In genomic region chr19:38877781-38878574, GRCh38 we compare ENCODE assay signal across 8 cellular contexts. TPM values are rescaled to one million over a fixed set of nuclear protein-coding genes. Genes with fewer than 3 reads are reported as not detected.
DNase-seq lines count a peak whose midpoint lies in the region; ATAC-seq, FAIRE-seq and TF ChIP-seq lines count a peak whose summit lies in the region.

A gene with protein sequence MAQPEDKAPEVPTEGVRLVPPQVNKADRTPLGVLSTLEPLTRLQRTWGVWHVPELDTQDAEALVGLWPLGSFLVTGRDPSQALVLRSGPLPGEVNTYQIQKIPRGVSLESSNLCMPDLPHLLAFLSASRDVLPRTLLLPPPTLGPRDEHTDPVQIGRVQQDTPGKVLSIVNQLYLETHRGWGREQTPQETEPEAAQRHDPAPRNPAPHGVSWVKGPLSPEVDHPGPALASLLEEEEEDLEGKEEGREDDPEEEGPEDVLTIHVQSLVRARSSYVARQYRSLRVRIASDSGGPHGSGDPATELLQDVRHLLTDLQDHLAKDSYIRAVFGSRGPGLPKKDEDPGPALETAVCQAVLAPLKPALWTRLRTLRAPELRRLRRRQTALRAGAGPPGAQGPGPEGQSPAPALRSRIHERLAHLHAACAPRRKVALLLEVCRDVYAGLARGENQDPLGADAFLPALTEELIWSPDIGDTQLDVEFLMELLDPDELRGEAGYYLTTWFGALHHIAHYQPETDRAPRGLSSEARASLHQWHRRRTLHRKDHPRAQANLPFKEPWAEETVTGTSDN (minus strand): TSS chr19:38878275. CDS start chr19:38876742, 1,533 bp downstream.

- POLR2A ChIA-PET in A549 (lab: Yijun Ruan, JAX) = no interaction called here
- POLR2A ChIA-PET in activated CD4-positive, alpha-beta T cell treated with anti-CD3 and anti-CD28 coated beads, Interleukin-2, amount 10 ng/mL, durations not matched to agents 7 days and 5 days (lab: Charles Lee) = no interaction called here

- H3K27ac ChIP-seq in A549 (peak within 1 kb of the TSS; percentile 28 to 63), epithelial cell of prostate (peak within 1 kb of the TSS; percentile 44)

- WGBS in A549 (ENCODE audit: missing lambda C conversion rate) = 61% methylated on average over 11 of the region's 11 CpGs

- no peak within 1 kb of the TSS for H3K4me3 ChIP-seq in A549
- no peak within 1 kb of the TSS for H3K4me3 ChIP-seq in foreskin fibroblast (ENCODE audit: low read depth in 1 of 2, low read length in 2 of 2)

- no peak within 1 kb of the TSS for H3K4me2 ChIP-seq in A549

- H3K9me3 ChIP-seq in A549 = no peaks in the 10 kb centered on the region

- peak within 1 kb of the TSS; percentile 98 for H3K27ac Mint-ChIP-seq in activated CD4-positive, alpha-beta T cell treated with anti-CD3 and anti-CD28 coated beads, Interleukin-2, amount 10 ng/mL, durations not matched to agents 7 days and 5 days

- H3K4me1 Mint-ChIP-seq in activated CD4-positive, alpha-beta T cell treated with anti-CD3 and anti-CD28 coated beads, Interleukin-2, amount 10 ng/mL, durations not matched to agents 7 days and 5 days = peaks cover 41% of the 10 kb centered on the region

- no peak for TF ChIP-seq POLR2A in A549 (IDR thresholded peaks at IDR 0.05; ENCODE audit: low read length)

- H3K4me1 ChIP-seq in A549 = peaks cover 4% of the 10 kb centered on the region; the same call in 2 of the 3 replicates

- H3K27me3 Mint-ChIP-seq in activated CD4-positive, alpha-beta T cell treated with anti-CD3 and anti-CD28 coated beads, Interleukin-2, amount 10 ng/mL, durations not matched to agents 7 days and 5 days = no peaks in the 10 kb centered on the region

- CTCF ChIA-PET in A549 (lab: Yijun Ruan, JAX) = interaction anchor here (0.5 to 31.8 kb wide), 17 partner anchors 4 to 1383 kb away, joined by 3 to 652 read pairs (median 4); partner anchors contain the start of genes FAM98C, MRPS12 and SARS2 and of another gene
- CTCF ChIA-PET in activated CD4-positive, alpha-beta T cell treated with anti-CD3 and anti-CD28 coated beads, Interleukin-2, amount 10 ng/mL, durations not matched to agents 7 days and 5 days (lab: Charles Lee) = interaction anchor here (0.5 to 6.0 kb wide), 8 partner anchors 8 to 516 kb away, joined by 3 to 30 read pairs (median 4); partner anchors contain the start of genes MRPS12 and SARS2

- TF ChIP-seq RAD21 in A549 (conservative IDR thresholded peaks at IDR 0.05 in 1 of 2, IDR thresholded peaks at IDR 0.05 in 1 of 2) = no peak

- TF ChIP-seq EP300 in A549 (IDR thresholded peaks at IDR 0.05) = no peak

- ATAC-seq in A549 (peak; percentile 17 to 20; a peak in 4 of 6 replicates), GM21619 (IDR thresholded peaks at IDR 0.05; ENCODE audit: unreplicated experiment) (peak; percentile 58), GM21737 (IDR thresholded peaks at IDR 0.05; ENCODE audit: unreplicated experiment) (no peak)

- no peaks in the 10 kb centered on the region for H3K9me3 Mint-ChIP-seq in activated CD4-positive, alpha-beta T cell treated with anti-CD3 and anti-CD28 coated beads, Interleukin-2, amount 10 ng/mL, durations not matched to agents 7 days and 5 days

- no peak for TF ChIP-seq CTCF in A549 (IDR thresholded peaks at IDR 0.05)
- TF ChIP-seq CTCF in foreskin fibroblast (IDR thresholded peaks at IDR 0.05; ENCODE audit: low read depth, low read length) = no peak

- H3K36me3 Mint-ChIP-seq in activated CD4-positive, alpha-beta T cell treated with anti-CD3 and anti-CD28 coated beads, Interleukin-2, amount 10 ng/mL, durations not matched to agents 7 days and 5 days (ENCODE audit: low read depth) = peaks cover 20% of the 10 kb centered on the region

- FAIRE-seq in A549 (lab: Jason Lieb, UNC) = no peak

- H3K4me3 Mint-ChIP-seq in activated CD4-positive, alpha-beta T cell treated with anti-CD3 and anti-CD28 coated beads, Interleukin-2, amount 10 ng/mL, durations not matched to agents 7 days and 5 days = peak within 1 kb of the TSS; percentile 94

- no peak for DNase-seq in A549 (ENCODE audit: low read depth in 1 of 2, low spot score in 1 of 2)
- DNase-seq in NCI-H510A treated with DMSO at 0.1 percent for 48 hours (lab: John Stamatoyannopoulos, UW) = peak; percentile 95
- peak; percentile 80 for DNase-seq in activated CD4-positive, alpha-beta T cell treated with anti-CD3 and anti-CD28 coated beads, Interleukin-2, amount 10 ng/mL, durations not matched to agents 7 days and 5 days
- DNase-seq in epithelial cell of prostate (ENCODE audit: low read depth, low spot score) = no peak
- no peak for DNase-seq in pulmonary artery endothelial cell (ENCODE audit: low read depth, low spot score)
- no peak for DNase-seq in foreskin fibroblast

TF ChIP-seq in A549, 52 proteins besides CTCF, POLR2A, EP300 and RAD21:
- TF ChIP-seq NR3C1 (IDR thresholded peaks at IDR 0.05) (no peak), RCOR1 (IDR thresholded peaks at IDR 0.05; ENCODE audit: low read depth, low read length) (no peak), TFCP2L1 (CRISPR knock-in tag; IDR thresholded peaks at IDR 0.05) (no peak), MYC (IDR thresholded peaks at IDR 0.05; ENCODE audit: borderline replicate concordance, low read length) (no peak), E2F6 (IDR thresholded peaks at IDR 0.05; ENCODE audit: borderline replicate concordance, low read depth) (no peak)

RNA-seq across cellular contexts. Expression of the gene that starts here (rescaled TPM):
- polyA plus RNA-seq in A549 (2011; rRNA removed) = 6.3 and 6.6 TPM in 2 replicates
- 3.6 and 3.7 TPM in 2 replicates for polyA plus RNA-seq in A549 (2012; cell fraction: cytosol; rRNA removed)
- polyA plus RNA-seq in A549 (2012; cell fraction: nucleus; rRNA removed) = 2.1 and 2.8 TPM in 2 replicates
- 2.9 to 3.5 TPM (median 3.1 TPM) in 3 replicates for polyA plus RNA-seq in A549 (2017; fragmentation: RNase III; extraction: RNeasy Plus Mini Kit Qiagen cat#74134 plus additional on column Dnase treatment)
- 4.3 and 5.2 TPM in 2 replicates for polyA minus RNA-seq in A549 (2011; rRNA and poly(A)+ RNA removed)
- total RNA-seq in activated CD4-positive, alpha-beta T cell treated with anti-CD3 and anti-CD28 coated beads, Interleukin-2, amount 10 ng/mL, durations not matched to agents 7 days and 5 days = 10 to 100 TPM; 65.0 to 66.9 TPM
- total RNA-seq in pulmonary artery endothelial cell = 8.8 and 11.7 TPM in 2 replicates

Comparison
In these comparisons a context has a peak if more than half of its experiments do, and no peak if none do; other contexts are left out.
1. DNase-seq: peak in NCI-H510A treated with DMSO at 0.1 percent for 48 hours (single experiment) and activated CD4-positive, alpha-beta T cell treated with anti-CD3 and anti-CD28 coated beads, Interleukin-2, amount 10 ng/mL, durations not matched to agents 7 days and 5 days (single experiment); none in A549 (0 of 2), epithelial cell of prostate (single experiment), pulmonary artery endothelial cell (single experiment) and foreskin fibroblast (0 of 2).